10 cellular contexts compared by ENCODE assay signal in genomic region chr7:13981070-13981469, GRCh38. TPM values are rescaled to one million over a fixed set of nuclear protein-coding genes. Genes with fewer than 3 reads are reported as not detected.
DNase-seq lines count a peak whose midpoint lies in the region; ATAC-seq, FAIRE-seq and TF ChIP-seq lines count a peak whose summit lies in the region.
"Had no signal": no experiment of that assay in that cellular context is flagged by ENCODE, and none has a peak within 500 bp of the region (broad histone marks: within the 10 kb centered on the region; RNA-seq: fewer than 3 reads in every experiment).

No MANE protein-coding gene starts in this region.

- peaks cover 2% of the 10 kb centered on the region for H3K27me3 Mint-ChIP-seq in activated CD4-positive, alpha-beta T cell treated with anti-CD3 and anti-CD28 coated beads for 36 hours

- intact Hi-C loops in activated CD4-positive, alpha-beta T cell treated with anti-CD3 and anti-CD28 coated beads for 36 hours (cut with DNase I, micrococcal nuclease), result no loop called here

- H3K27me3 ChIP-seq in iPS-20b (ENCODE audit: insufficient read depth, low read length), result no peaks in the 10 kb centered on the region
- H3K27me3 ChIP-seq: ascending aorta had no signal

- peaks cover 68% of the 10 kb centered on the region for H3K4me1 ChIP-seq in iPS-20b (ENCODE audit: insufficient read depth, low read length)
- H3K4me1 ChIP-seq: ascending aorta, BLaER1 had no signal

- no peaks in the 10 kb centered on the region for H3K36me3 Mint-ChIP-seq in activated CD4-positive, alpha-beta T cell treated with anti-CD3 and anti-CD28 coated beads for 36 hours (ENCODE audit: low read depth)

- no peak for ATAC-seq in activated CD4-positive, alpha-beta T cell treated with anti-CD3 and anti-CD28 coated beads for 36 hours
- no peak for ATAC-seq in HG03354 (IDR thresholded peaks at IDR 0.05; ENCODE audit: poor library complexity, severe bottlenecking, unreplicated experiment)

- no peak overlapping the region; the same call in 1 of the 2 replicates for H3K9ac ChIP-seq in iPS-20b (ENCODE audit: low read depth, low read length)
- H3K9ac ChIP-seq: BLaER1 had no signal

- no peak overlapping the region for H3K27ac Mint-ChIP-seq in activated CD4-positive, alpha-beta T cell treated with anti-CD3 and anti-CD28 coated beads for 36 hours

- TF ChIP-seq CTCF in astrocyte of the cerebellum (IDR thresholded peaks at IDR 0.05; ENCODE audit: low read depth, low read length, missing control alignments), result no peak

- H3K4me3 Mint-ChIP-seq in activated CD4-positive, alpha-beta T cell treated with anti-CD3 and anti-CD28 coated beads for 36 hours, result no peak overlapping the region

- POLR2A ChIA-PET in activated CD4-positive, alpha-beta T cell treated with anti-CD3 and anti-CD28 coated beads for 36 hours (lab: Charles Lee), result no interaction called here

- peak; percentile 30 for DNase-seq in NCI-H2171 treated with DMSO at 0.1 percent for 48 hours (lab: John Stamatoyannopoulos, UW)
- DNase-seq in NCI-H2171 (lab: John Stamatoyannopoulos, UW), result no peak
- peak; percentile 95 for DNase-seq in astrocyte of the cerebellum (ENCODE audit: low read depth)
- DNase-seq in urothelium cell line (ENCODE audit: low spot score), result peak; percentile 84
- DNase-seq in activated CD4-positive, alpha-beta T cell treated with anti-CD3 and anti-CD28 coated beads for 36 hours, result no peak
- DNase-seq in NCI-H1105 (lab: John Stamatoyannopoulos, UW), result no peak

- peak; percentile 53 for FAIRE-seq in urothelium cell line (lab: Jason Lieb, UNC)

- no peaks in the 10 kb centered on the region for H3K9me3 Mint-ChIP-seq in activated CD4-positive, alpha-beta T cell treated with anti-CD3 and anti-CD28 coated beads for 36 hours (ENCODE audit: low read depth)

- peaks cover 29% of the 10 kb centered on the region for H3K36me3 ChIP-seq in iPS-20b (ENCODE audit: insufficient read depth, low read depth, low read length)
- H3K36me3 ChIP-seq: ascending aorta, BLaER1 had no signal

- CTCF ChIA-PET in activated CD4-positive, alpha-beta T cell treated with anti-CD3 and anti-CD28 coated beads for 36 hours (lab: Charles Lee), result interaction anchor here (0.6 kb wide), 1 partner anchor 255 kb away, joined by 4 read pairs; no protein-coding TSS in a partner anchor

- in situ Hi-C loops in astrocyte of the cerebellum (cut with HindIII; ENCODE audit: low sequenced_read_pairs), result no loop called here

- no peaks in the 10 kb centered on the region for H3K9me3 ChIP-seq in iPS-20b (ENCODE audit: insufficient read depth, low read depth, low read length)
- H3K9me3 ChIP-seq: ascending aorta, BLaER1 had no signal

- H3K27ac ChIP-seq in iPS-20b (ENCODE audit: low read length), result peak overlapping the region; percentile 41
- H3K27ac ChIP-seq: BLaER1 had no signal

- no peak overlapping the region for H3K4me3 ChIP-seq in astrocyte of the cerebellum (ENCODE audit: low read depth, low read length)
- no peak overlapping the region for H3K4me3 ChIP-seq in iPS-20b (ENCODE audit: low read length)
- H3K4me3 ChIP-seq: ascending aorta, BLaER1 had no signal

- H3K4me1 Mint-ChIP-seq in activated CD4-positive, alpha-beta T cell treated with anti-CD3 and anti-CD28 coated beads for 36 hours, result no peaks in the 10 kb centered on the region

RNA-seq across cellular contexts. Expression of gene ETV1, which starts 8.4 kb away (rescaled TPM):
- total RNA-seq in activated CD4-positive, alpha-beta T cell treated with anti-CD3 and anti-CD28 coated beads for 36 hours, result under 1 TPM; 0.32 to 0.37 TPM

Comparison
In these comparisons a context has a peak if more than half of its experiments do, and no peak if none do; other contexts are left out.
1. DNase-seq: peak in NCI-H2171 treated with DMSO at 0.1 percent for 48 hours (single experiment), astrocyte of the cerebellum (single experiment) and urothelium cell line (single experiment); none in NCI-H2171 (single experiment), activated CD4-positive, alpha-beta T cell treated with anti-CD3 and anti-CD28 coated beads for 36 hours (single experiment) and NCI-H1105 (single experiment).